Comparison of ENCODE assay signal across 1 cellular context in the genomic region with DNA sequence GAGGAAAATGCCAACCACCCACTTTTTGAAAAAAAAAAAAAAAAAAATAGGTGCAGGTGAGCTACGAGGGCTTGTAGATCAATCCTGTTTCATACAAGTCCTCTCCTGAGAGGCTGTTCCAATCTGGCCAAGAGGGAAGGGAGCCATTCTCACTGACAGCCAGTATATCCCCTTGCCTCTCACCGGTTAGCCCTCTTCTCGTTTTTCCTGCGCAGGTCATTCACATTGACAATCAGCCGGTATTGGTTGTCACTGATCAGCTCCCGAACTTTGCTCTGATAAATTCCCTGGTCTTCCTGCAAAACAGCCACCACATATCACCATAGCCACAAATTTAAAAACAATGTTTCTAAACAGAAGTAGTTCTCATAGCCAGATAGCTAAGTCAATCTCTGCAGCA.
A peak's percentile ranks its signal among the peaks of the same experiment; 100 is the strongest.
TF ChIP-seq lines count a peak whose summit lies in the region.

No MANE protein-coding gene starts in this region.

TF ChIP-seq in H1, 55 proteins besides CTCF, POLR2A, EP300 and RAD21:
- TF ChIP-seq POLR2AphosphoS5 (IDR thresholded peaks at IDR 0.05; ENCODE audit: low read depth, low read length): 0 out of 2 replicates have a peak, but pooled peaks have one; percentile 17
- no peak for TF ChIP-seq ZNF274 (IDR thresholded peaks at IDR 0.05; ENCODE audit: borderline replicate concordance, extremely low read depth, low read length)
- TF ChIP-seq JUND (IDR thresholded peaks at IDR 0.05; ENCODE audit: low read length): no peak
